In the genomic region with DNA sequence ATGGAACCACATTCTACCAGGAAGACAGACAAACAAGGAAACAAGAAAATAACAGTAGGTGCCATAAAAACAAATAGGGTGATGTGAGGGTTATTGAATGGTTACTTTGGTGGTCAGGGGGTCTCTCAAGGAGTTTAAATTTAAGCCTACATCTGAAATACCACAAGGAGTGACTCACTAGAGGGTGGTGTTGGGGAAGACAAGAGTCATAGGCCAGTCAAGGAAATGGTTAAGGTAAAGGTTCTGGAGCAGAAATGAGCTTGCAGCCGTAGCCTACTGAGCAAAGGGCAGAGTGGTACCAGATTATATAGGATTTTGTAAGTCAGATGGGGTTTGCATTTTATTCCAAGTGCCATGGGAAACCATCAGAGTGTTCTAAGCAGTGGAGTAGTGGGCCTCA, we compare ENCODE assay signal across 22 cellular contexts.
"Had no signal": no experiment of that assay in that cellular context is flagged by ENCODE, and none has a peak within 500 bp of the region (broad histone marks: within the 10 kb centered on the region; RNA-seq: fewer than 3 reads in every experiment).

No MANE protein-coding gene starts in this region.

- H3K27ac Mint-ChIP-seq: activated naive CD4-positive, alpha-beta T cell treated with anti-CD3 and anti-CD28 coated beads for 36 hours; activated T-helper 2 cell treated with anti-CD3 and anti-CD28 coated beads, Interferon-gamma antibody, Interleukin-2, Interleukin-4, amounts not matched to agents 10 μg/mL and 5 μg/mL and 100 μg/mL, durations not matched to agents 14 hours and 24 hours and 36 hours; natural killer cell treated with Interleukin-12 subunit alpha and Interleukin-12 subunit beta and Interleukin-15 and Interleukin-18, amount 100 ng/mL, for 72 hours; stimulated activated effector memory CD8-positive, alpha-beta T cell treated with anti-CD3 and anti-CD28 coated beads, Interleukin-12 subunit alpha, Interleukin-12 subunit beta, amount 100 ng/mL, for 72 hours had no signal

- DNase-seq: activated CD4-positive, alpha-beta T cell treated with anti-CD3 and anti-CD28 coated beads, Interleukin-2, amount 50 U/mL, for 4 hours; activated naive CD4-positive, alpha-beta T cell treated with anti-CD3 and anti-CD28 coated beads for 36 hours; activated T-cell treated with anti-CD3 and anti-CD28 coated beads for 4 hours; dermis blood vessel endothelial cell; effector memory CD4-positive, alpha-beta T cell; foreskin melanocyte; glutamatergic neuron; hippocampal formation; left colon; nucleus accumbens; sigmoid colon; stimulated activated CD4-positive, alpha-beta T cell treated with anti-CD3 and anti-CD28 coated beads, Interleukin-4, amount 100 ng/mL, for 24 hours; T-helper 1 cell; T1000; upper lobe of right lung had no signal

- H3K9me3 Mint-ChIP-seq: activated naive CD4-positive, alpha-beta T cell treated with anti-CD3 and anti-CD28 coated beads for 36 hours; activated T-helper 2 cell treated with anti-CD3 and anti-CD28 coated beads, Interferon-gamma antibody, Interleukin-2, Interleukin-4, amounts not matched to agents 10 μg/mL and 5 μg/mL and 100 μg/mL, durations not matched to agents 14 hours and 24 hours and 36 hours; natural killer cell treated with Interleukin-12 subunit alpha and Interleukin-12 subunit beta and Interleukin-15 and Interleukin-18, amount 100 ng/mL, for 72 hours; stimulated activated effector memory CD8-positive, alpha-beta T cell treated with anti-CD3 and anti-CD28 coated beads, Interleukin-12 subunit alpha, Interleukin-12 subunit beta, amount 100 ng/mL, for 72 hours had no signal

- H3K4me3 ChIP-seq: cardiac muscle cell, lung, sigmoid colon, thoracic aorta, upper lobe of right lung had no signal

- H3K27me3 Mint-ChIP-seq: natural killer cell treated with Interleukin-12 subunit alpha and Interleukin-12 subunit beta and Interleukin-15 and Interleukin-18, amount 100 ng/mL, for 72 hours had no signal

- H3K4me1 Mint-ChIP-seq: stimulated activated effector memory CD8-positive, alpha-beta T cell treated with anti-CD3 and anti-CD28 coated beads, Interleukin-12 subunit alpha, Interleukin-12 subunit beta, amount 100 ng/mL, for 72 hours had no signal

- H3K4me3 Mint-ChIP-seq: activated naive CD4-positive, alpha-beta T cell treated with anti-CD3 and anti-CD28 coated beads for 36 hours; natural killer cell treated with Interleukin-12 subunit alpha and Interleukin-12 subunit beta and Interleukin-15 and Interleukin-18, amount 100 ng/mL, for 72 hours; stimulated activated effector memory CD8-positive, alpha-beta T cell treated with anti-CD3 and anti-CD28 coated beads, Interleukin-12 subunit alpha, Interleukin-12 subunit beta, amount 100 ng/mL, for 72 hours had no signal

- H3K36me3 Mint-ChIP-seq: natural killer cell treated with Interleukin-12 subunit alpha and Interleukin-12 subunit beta and Interleukin-15 and Interleukin-18, amount 100 ng/mL, for 72 hours; stimulated activated effector memory CD8-positive, alpha-beta T cell treated with anti-CD3 and anti-CD28 coated beads, Interleukin-12 subunit alpha, Interleukin-12 subunit beta, amount 100 ng/mL, for 72 hours had no signal

- ATAC-seq: activated CD4-positive, CD25-positive, alpha-beta regulatory T cell treated with anti-CD3 and anti-CD28 coated beads, Interleukin-2, amount 50 U/mL, for 24 hours; left colon; natural killer cell treated with Interleukin-12 subunit alpha and Interleukin-12 subunit beta and Interleukin-15 and Interleukin-18, amount 100 ng/mL, for 72 hours; stimulated activated effector memory CD8-positive, alpha-beta T cell treated with anti-CD3 and anti-CD28 coated beads, Interleukin-12 subunit alpha, Interleukin-12 subunit beta, amount 100 ng/mL, for 72 hours; upper lobe of right lung had no signal
